In the genomic region with DNA sequence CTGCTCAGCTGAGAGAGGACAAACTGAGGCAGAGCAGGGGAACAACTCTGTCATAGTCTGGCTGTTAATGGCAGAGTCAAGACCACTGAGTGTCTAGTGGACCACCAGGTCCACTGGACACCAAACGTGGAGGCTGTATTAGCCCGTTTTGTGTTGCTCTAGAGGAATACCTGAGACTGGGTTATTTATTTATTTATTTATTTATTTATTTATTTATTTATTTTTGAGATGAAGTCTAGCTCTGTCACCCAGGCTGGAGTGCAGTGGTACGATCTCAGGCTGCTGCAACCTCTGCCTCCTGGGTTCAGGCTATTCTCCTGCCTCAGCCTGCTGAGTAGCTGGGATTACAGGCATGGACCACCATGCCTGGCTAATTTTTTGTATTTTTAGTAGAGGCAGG, we compare ENCODE assay signal across 1 cellular context. TPM values are rescaled to one million over a fixed set of nuclear protein-coding genes. Genes with fewer than 3 reads are reported as not detected.
"Had no signal": no experiment of that assay in that cellular context is flagged by ENCODE, and none has a peak within 500 bp of the region (broad histone marks: within the 10 kb centered on the region; RNA-seq: fewer than 3 reads in every experiment).

No MANE protein-coding gene starts in this region.

RNA-seq across cellular contexts. Expression of a gene that starts 40.6 kb away (rescaled TPM):
- total RNA-seq: GM12878 had no signal
- polyA plus RNA-seq: GM12878 had no signal
